In the genomic region with DNA sequence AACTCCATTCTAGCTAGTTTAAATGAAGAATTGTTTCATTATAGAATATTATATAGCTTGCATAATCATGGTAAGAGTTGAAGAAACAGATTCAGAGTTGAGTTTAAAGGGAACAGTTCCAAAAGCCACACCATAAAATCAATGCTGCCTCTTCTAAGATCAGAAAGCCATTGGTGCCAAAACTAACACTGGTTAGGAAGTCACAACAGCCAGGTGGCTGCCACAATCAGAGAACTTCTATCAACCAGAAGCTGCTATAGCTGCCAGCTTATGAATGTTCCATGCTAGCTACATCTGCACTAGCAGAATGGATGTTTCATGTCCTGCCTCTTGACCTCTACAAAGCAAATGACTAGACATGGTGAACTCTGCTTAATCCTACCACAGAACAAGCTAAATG, we compare ENCODE assay signal across 14 cellular contexts.
"Had no signal": no experiment of that assay in that cellular context is flagged by ENCODE, and none has a peak within 500 bp of the region (broad histone marks: within the 10 kb centered on the region; RNA-seq: fewer than 3 reads in every experiment).

No MANE protein-coding gene starts in this region.

- DNase-seq: activated CD4-positive, alpha-beta memory T cell treated with anti-CD3 and anti-CD28 coated beads, Interleukin-2, amount 10 ng/mL, durations not matched to agents 7 days and 5 days; activated CD4-positive, alpha-beta T cell treated with anti-CD3 and anti-CD28 coated beads for 36 hours; activated effector memory CD4-positive, alpha-beta T cell treated with Interleukin-2 at 50 U/mL for 16 hours; activated T-cell treated with anti-CD3 and anti-CD28 coated beads, Interleukin-2, amount 50 U/mL, for 4 hours; caudate nucleus; islet precursor cell; left lung; mucosa of descending colon; naive thymus-derived CD4-positive, alpha-beta T cell; tibial artery; uterus had no signal

- H3K9me3 ChIP-seq: esophagus muscularis mucosa, left lung, mucosa of descending colon, tibial artery, uterus had no signal

- H3K27me3 ChIP-seq: esophagus muscularis mucosa, left lung, tibial artery, uterus had no signal

- H3K27ac ChIP-seq: coronary artery, esophagus muscularis mucosa, left lung, tibial artery, uterus had no signal

- ATAC-seq: activated CD4-positive, alpha-beta T cell treated with anti-CD3 and anti-CD28 coated beads for 36 hours; activated T-cell treated with anti-CD3 and anti-CD28 coated beads, Interleukin-2, amount 50 U/mL, for 4 hours; left lung; mucosa of descending colon; naive thymus-derived CD4-positive, alpha-beta T cell; stimulated activated memory B cell treated with anti-CD40 and anti-IgM and Interleukin-4, amounts not matched to agents 10 μg/mL and 1 μg/mL and 100 μg/mL, for 72 hours had no signal

- H3K36me3 ChIP-seq: esophagus muscularis mucosa, left lung, tibial artery, uterus had no signal

- H3K4me3 ChIP-seq: coronary artery, esophagus muscularis mucosa, left lung, mucosa of descending colon, tibial artery, uterus had no signal

- H3K4me1 ChIP-seq: esophagus muscularis mucosa, left lung, tibial artery, uterus had no signal
